ENCODE assay signal across 24 cellular contexts in the genomic region with DNA sequence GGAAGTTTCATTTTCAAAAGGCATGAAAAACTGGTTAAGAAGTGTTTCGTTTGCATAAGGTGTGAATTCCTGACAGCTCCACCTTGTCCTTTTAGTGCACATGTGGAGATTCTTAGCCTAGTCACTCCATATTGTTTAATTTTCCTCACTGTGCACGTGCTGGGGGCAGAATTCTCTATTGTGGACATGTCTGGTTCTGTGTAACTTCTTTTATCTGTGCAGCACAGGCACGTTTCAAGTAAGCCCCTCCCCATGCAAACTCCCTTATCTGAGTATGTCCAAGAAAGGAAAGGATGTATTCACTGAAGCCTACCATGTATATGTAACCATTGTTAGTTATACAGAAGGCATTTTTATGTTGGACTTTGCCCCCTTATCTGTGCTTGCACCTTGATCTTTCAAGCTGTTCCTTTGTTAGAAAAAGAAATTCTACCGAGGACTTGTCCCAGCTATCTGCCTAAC.
A peak's percentile ranks its signal among the peaks of the same experiment; 100 is the strongest.
DNase-seq lines count a peak whose midpoint lies in the region; ATAC-seq, FAIRE-seq and TF ChIP-seq lines count a peak whose summit lies in the region.
"Had no signal": no experiment of that assay in that cellular context is flagged by ENCODE, and none has a peak within 500 bp of the region (broad histone marks: within the 10 kb centered on the region; RNA-seq: fewer than 3 reads in every experiment).

No MANE protein-coding gene starts in this region.

- H3K36me3 ChIP-seq in H1 (ENCODE audit: control insufficient read depth in 2 of 4, insufficient read depth in 4 of 4, low read length in 3 of 4) = no peaks in the 10 kb centered on the region
- no peaks in the 10 kb centered on the region for H3K36me3 ChIP-seq in neural progenitor cell
- H3K36me3 ChIP-seq: heart left ventricle, thyroid gland had no signal

- CTCF ChIA-PET in H1 (lab: Charles Lee; ENCODE audit: partially characterized antibody) = no interaction called here

- H3K27ac ChIP-seq in H1 (ENCODE audit: low read depth, low read length) (no peak overlapping the region), neural progenitor cell (no peak overlapping the region)
- H3K27ac ChIP-seq: GM23248, heart left ventricle, HL-60, thyroid gland had no signal

- no peak overlapping the region for H3K4me2 ChIP-seq in H1 (ENCODE audit: insufficient read depth in 1 of 2, low read depth in 2 of 2, low read length in 2 of 2)
- no peak overlapping the region for H3K4me2 ChIP-seq in neural progenitor cell

- no peak overlapping the region for H2BK120ac ChIP-seq in H1 (replicated peaks; ENCODE audit: low read depth, low read length)

- no peak overlapping the region for H3K23ac ChIP-seq in H1 (ENCODE audit: insufficient read length)

- no peak overlapping the region for H4K5ac ChIP-seq in H1 (ENCODE audit: insufficient read length, low read depth, low read length)

- H4K8ac ChIP-seq in H1 (ENCODE audit: extremely low read depth, insufficient read depth, low read length) = no peak overlapping the region

- no peaks in the 10 kb centered on the region for H3K9me3 Mint-ChIP-seq in neural progenitor cell
- H3K9me3 Mint-ChIP-seq: activated naive CD4-positive, alpha-beta T cell treated with anti-CD3 and anti-CD28 coated beads, Interleukin-2, amount 10 ng/mL, durations not matched to agents 7 days and 5 days; activated T-helper 1 cell treated with anti-CD3 and anti-CD28 coated beads, Interleukin-12 subunit alpha, Interleukin-12 subunit beta, Interleukin-2, Interleukin-4 antibody, amounts not matched to agents 30 ng/mL and 10 ng/mL and 1 ng/mL, durations not matched to agents 14 hours and 24 hours and 36 hours; brain; stimulated activated naive CD8-positive, alpha-beta T cell treated with anti-CD3 and anti-CD28 coated beads, Interleukin-15, Interleukin-2, amounts not matched to agents 100 ng/mL and 50 ng/mL, for 24 hours had no signal

- TF ChIP-seq RAD21 in H1 (IDR thresholded peaks at IDR 0.05 in 1 of 2, conservative IDR thresholded peaks at IDR 0.05 in 1 of 2; ENCODE audit: low read depth in 2 of 2, low read length in 2 of 2) = no peak

- no peak overlapping the region for H2BK15ac ChIP-seq in H1 (ENCODE audit: low read length)

- peaks cover 15% of the 10 kb centered on the region for H3K4me1 Mint-ChIP-seq in neural progenitor cell
- H3K4me1 Mint-ChIP-seq: activated naive CD4-positive, alpha-beta T cell treated with anti-CD3 and anti-CD28 coated beads, Interleukin-2, amount 10 ng/mL, durations not matched to agents 7 days and 5 days; brain had no signal

- H2BK5ac ChIP-seq in H1 (ENCODE audit: low read depth, low read length) = no peak overlapping the region

- ATAC-seq in GM18519 (IDR thresholded peaks at IDR 0.05; ENCODE audit: low FRiP score, unreplicated experiment) = no peak
- ATAC-seq: heart left ventricle had no signal

- no peak overlapping the region for H2AK5ac ChIP-seq in H1 (ENCODE audit: low read depth, low read length)

- H4K20me1 ChIP-seq in H1 (replicated peaks in 1 of 2; ENCODE audit: control insufficient read depth in 1 of 2, insufficient read depth in 2 of 2, low read length in 2 of 2) (no peaks in the 10 kb centered on the region), neural progenitor cell (ENCODE audit: low read depth) (no peaks in the 10 kb centered on the region)

- peak overlapping the region; percentile 34 for H2AFZ ChIP-seq in H1 (ENCODE audit: low read length)
- peak overlapping the region; percentile 50 for H2AFZ ChIP-seq in neural progenitor cell (replicated peaks)
- H2AFZ ChIP-seq: GM23248 had no signal

- 66% methylated on average over 4 of the region's 4 CpGs; no CpG with 5 or more reads in 1 of the 2 experiments for WGBS in H1 (ENCODE audit: extremely low coverage in 1 of 2, insufficient coverage in 1 of 2, insufficient read length in 1 of 2, insufficient replicate concordance in 2 of 2, low coverage in 1 of 2, low lambda C conversion rate in 2 of 2, missing lambda C conversion rate in 1 of 2), 2 experiments

- no peaks in the 10 kb centered on the region for H3K79me2 ChIP-seq in H1 (ENCODE audit: control insufficient read depth in 1 of 2, insufficient read depth in 2 of 2, low read length in 2 of 2)
- no peaks in the 10 kb centered on the region for H3K79me2 ChIP-seq in neural progenitor cell (ENCODE audit: low read depth)

- H3K56ac ChIP-seq in H1 (replicated peaks; ENCODE audit: insufficient read length, low read depth, low read length) = no peak overlapping the region

- no peak overlapping the region for H2BK20ac ChIP-seq in H1 (ENCODE audit: low read length)

- no peak overlapping the region for H3K4me3 Mint-ChIP-seq in neural progenitor cell
- H3K4me3 Mint-ChIP-seq: activated naive CD4-positive, alpha-beta T cell treated with anti-CD3 and anti-CD28 coated beads, Interleukin-2, amount 10 ng/mL, durations not matched to agents 7 days and 5 days; activated T-helper 1 cell treated with anti-CD3 and anti-CD28 coated beads, Interleukin-12 subunit alpha, Interleukin-12 subunit beta, Interleukin-2, Interleukin-4 antibody, amounts not matched to agents 30 ng/mL and 10 ng/mL and 1 ng/mL, durations not matched to agents 14 hours and 24 hours and 36 hours; brain; stimulated activated naive CD8-positive, alpha-beta T cell treated with anti-CD3 and anti-CD28 coated beads, Interleukin-15, Interleukin-2, amounts not matched to agents 100 ng/mL and 50 ng/mL, for 24 hours had no signal

- TF ChIP-seq CTCF in H1 (IDR thresholded peaks at IDR 0.05; ENCODE audit: control extremely low read depth in 1 of 3, insufficient read depth in 1 of 3, low read depth in 1 of 3, low read length in 3 of 3) (no peak), neural progenitor cell (IDR thresholded peaks at IDR 0.05) (no peak)

- no peak overlapping the region for H3K18ac ChIP-seq in H1 (ENCODE audit: extremely low read depth, low read length)

- H3K4me1 ChIP-seq in H1 (replicated peaks in 1 of 4; ENCODE audit: control insufficient read depth in 3 of 4, insufficient read depth in 4 of 4, low read length in 3 of 4) (0 out of 7 replicates have a peak, but pooled peaks cover 0 to 5% (median 0%) of the 10 kb centered on the region in 4 experiments), neural progenitor cell (no peaks in the 10 kb centered on the region)
- H3K4me1 ChIP-seq: heart left ventricle, thyroid gland had no signal

- no peak for FAIRE-seq in H1 (lab: Jason Lieb, UNC)
- FAIRE-seq: GM18507 had no signal

- H3K9ac ChIP-seq in H1 (replicated peaks in 1 of 4; ENCODE audit: extremely low read depth in 1 of 4, low read depth in 3 of 4, low read length in 3 of 4) (no peak overlapping the region), neural progenitor cell (no peak overlapping the region)
- H3K9ac ChIP-seq: GM23248 had no signal

- H3K27me3 Mint-ChIP-seq in neural progenitor cell (ENCODE audit: insufficient read depth, low read depth) = no peaks in the 10 kb centered on the region
- H3K27me3 Mint-ChIP-seq: activated naive CD4-positive, alpha-beta T cell treated with anti-CD3 and anti-CD28 coated beads, Interleukin-2, amount 10 ng/mL, durations not matched to agents 7 days and 5 days; stimulated activated naive CD8-positive, alpha-beta T cell treated with anti-CD3 and anti-CD28 coated beads, Interleukin-15, Interleukin-2, amounts not matched to agents 100 ng/mL and 50 ng/mL, for 24 hours had no signal

- no peaks in the 10 kb centered on the region for H3K79me1 ChIP-seq in H1 (ENCODE audit: low read depth, low read length)

- DNase-seq in CMK (ENCODE audit: low read depth) = peak; percentile 94
- DNase-seq in LoVo (ENCODE audit: low spot score) = peak; percentile 42
- DNase-seq in H1 (ENCODE audit: low read depth in 1 of 2, low spot score in 2 of 2) = no peak
- no peak for DNase-seq in neural progenitor cell (ENCODE audit: low spot score)
- no peak for DNase-seq in SK-N-DZ (ENCODE audit: low spot score)
- no peak for DNase-seq in globus pallidus (ENCODE audit: low spot score)
- DNase-seq in A172 (ENCODE audit: low spot score) = no peak
- DNase-seq: activated CD4-positive, alpha-beta T cell treated with anti-CD3 and anti-CD28 coated beads, Interleukin-2, amount 50 U/mL, for 4 hours; activated naive CD4-positive, alpha-beta T cell treated with anti-CD3 and anti-CD28 coated beads, Interleukin-2, amount 10 ng/mL, durations not matched to agents 7 days and 5 days; GM23248; heart left ventricle; kidney glomerular epithelial cell; NCI-H1105 treated with DMSO at 0.1 percent for 48 hours; NCI-H1930; NCI-H226; T1000; thyroid gland had no signal

- H3K4me3 ChIP-seq in H1 (ENCODE audit: extremely low read depth in 1 of 4, insufficient read depth in 2 of 4, low read depth in 3 of 4, low read length in 4 of 4) (no peak overlapping the region), neural progenitor cell (no peak overlapping the region)
- H3K4me3 ChIP-seq: GM23248, heart left ventricle, lung, thyroid gland had no signal

- H2BK12ac ChIP-seq in H1 (ENCODE audit: low read depth, low read length) = no peak overlapping the region

- H3K27ac Mint-ChIP-seq in neural progenitor cell = no peak overlapping the region
- H3K27ac Mint-ChIP-seq: activated naive CD4-positive, alpha-beta T cell treated with anti-CD3 and anti-CD28 coated beads, Interleukin-2, amount 10 ng/mL, durations not matched to agents 7 days and 5 days; activated T-helper 1 cell treated with anti-CD3 and anti-CD28 coated beads, Interleukin-12 subunit alpha, Interleukin-12 subunit beta, Interleukin-2, Interleukin-4 antibody, amounts not matched to agents 30 ng/mL and 10 ng/mL and 1 ng/mL, durations not matched to agents 14 hours and 24 hours and 36 hours; brain; stimulated activated naive CD8-positive, alpha-beta T cell treated with anti-CD3 and anti-CD28 coated beads, Interleukin-15, Interleukin-2, amounts not matched to agents 100 ng/mL and 50 ng/mL, for 24 hours had no signal

- no peaks in the 10 kb centered on the region for H3K23me2 ChIP-seq in H1 (ENCODE audit: low read depth, low read length)

- H3K9me3 ChIP-seq in H1 (ENCODE audit: insufficient read depth in 2 of 2, low read depth in 1 of 2, low read length in 1 of 2) (no peaks in the 10 kb centered on the region), neural progenitor cell (ENCODE audit: low read depth) (no peaks in the 10 kb centered on the region)
- H3K9me3 ChIP-seq: heart left ventricle, thyroid gland had no signal

- TF ChIP-seq POLR2A in H1 (IDR thresholded peaks at IDR 0.05; ENCODE audit: control extremely low read depth in 1 of 2, low read depth in 2 of 2, low read length in 2 of 2) = no peak

- no peak for TF ChIP-seq EP300 in H1 (IDR thresholded peaks at IDR 0.05; ENCODE audit: borderline replicate concordance in 1 of 2, low read depth in 2 of 2, low read length in 2 of 2)

- H3K4ac ChIP-seq in H1 (replicated peaks; ENCODE audit: insufficient read length, low read depth, low read length) = no peak overlapping the region

- no peaks in the 10 kb centered on the region for H3K36me3 Mint-ChIP-seq in neural progenitor cell
- H3K36me3 Mint-ChIP-seq: activated naive CD4-positive, alpha-beta T cell treated with anti-CD3 and anti-CD28 coated beads, Interleukin-2, amount 10 ng/mL, durations not matched to agents 7 days and 5 days; brain had no signal

- no peak overlapping the region for H3K14ac ChIP-seq in H1 (ENCODE audit: insufficient read length)

- H3F3A ChIP-seq in neural progenitor cell (ENCODE audit: low read depth) = no peaks in the 10 kb centered on the region

- no peak overlapping the region for H4K91ac ChIP-seq in H1 (replicated peaks; ENCODE audit: insufficient read length, low read length)

- no peaks in the 10 kb centered on the region for H3K27me3 ChIP-seq in H1 (replicated peaks in 1 of 4; ENCODE audit: control insufficient read depth in 3 of 4, extremely low read depth in 1 of 4, insufficient read depth in 3 of 4, low read length in 3 of 4)
- H3K27me3 ChIP-seq in neural progenitor cell = no peaks in the 10 kb centered on the region
- H3K27me3 ChIP-seq: heart left ventricle, thyroid gland had no signal

- POLR2A ChIA-PET in H1 (lab: Charles Lee; ENCODE audit: partially characterized antibody) = no interaction called here

Comparison
In these comparisons a context has a peak if more than half of its experiments do, and no peak if none do; other contexts are left out.
1. DNase-seq: peak in CMK (single experiment) and LoVo (single experiment); none in H1 (0 of 2), neural progenitor cell (single experiment), SK-N-DZ (single experiment), globus pallidus (single experiment) and A172 (single experiment).